In genomic region chr10:52280051-52280450, GRCh38 we compare ENCODE assay signal across 22 cellular contexts. TPM values are rescaled to one million over a fixed set of nuclear protein-coding genes. Genes with fewer than 3 reads are reported as not detected.
"Had no signal": no experiment of that assay in that cellular context is flagged by ENCODE, and none has a peak within 500 bp of the region (broad histone marks: within the 10 kb centered on the region; RNA-seq: fewer than 3 reads in every experiment).

No MANE protein-coding gene starts in this region.

- H3K4me3 ChIP-seq: thyroid gland had no signal

- H3K36me3 ChIP-seq: thyroid gland, WERI-Rb-1 had no signal

- H3K36me3 Mint-ChIP-seq: memory B cell; natural killer cell treated with Interleukin-12 subunit alpha and Interleukin-12 subunit beta and Interleukin-15 and Interleukin-18, amount 100 ng/mL, for 72 hours had no signal

- H3K27ac ChIP-seq: parathyroid adenoma, thyroid gland, WERI-Rb-1 had no signal

- H2AFZ ChIP-seq: parathyroid adenoma had no signal

- H3K27me3 ChIP-seq: thyroid gland had no signal

- H3K27me3 Mint-ChIP-seq: activated naive CD8-positive, alpha-beta T cell treated with anti-CD3 and anti-CD28 coated beads, Interleukin-2, amount 50 U/mL, for 24 hours; memory B cell; natural killer cell treated with Interleukin-12 subunit alpha and Interleukin-12 subunit beta and Interleukin-15 and Interleukin-18, amount 100 ng/mL, for 72 hours had no signal

- H3K9me3 ChIP-seq: thyroid gland had no signal

- H3K4me1 Mint-ChIP-seq: activated naive CD8-positive, alpha-beta T cell treated with anti-CD3 and anti-CD28 coated beads, Interleukin-2, amount 50 U/mL, for 24 hours had no signal

- H3K4me3 Mint-ChIP-seq: activated CD8-positive, alpha-beta T cell treated with anti-CD3 and anti-CD28 coated beads, Interleukin-2, amount 10 ng/mL, durations not matched to agents 7 days and 5 days; activated naive CD8-positive, alpha-beta T cell treated with anti-CD3 and anti-CD28 coated beads, Interleukin-2, amount 50 U/mL, for 24 hours; activated T-helper 1 cell treated with anti-CD3 and anti-CD28 coated beads, Interleukin-12 subunit alpha, Interleukin-12 subunit beta, Interleukin-2, Interleukin-4 antibody, amounts not matched to agents 30 ng/mL and 10 ng/mL and 1 ng/mL, durations not matched to agents 14 hours and 24 hours and 36 hours; brain; memory B cell; natural killer cell treated with Interleukin-12 subunit alpha and Interleukin-12 subunit beta and Interleukin-15 and Interleukin-18, amount 100 ng/mL, for 72 hours had no signal

- H3K4me1 ChIP-seq: parathyroid adenoma, thyroid gland had no signal

- H3K79me2 ChIP-seq: parathyroid adenoma had no signal

- ATAC-seq: activated CD8-positive, alpha-beta T cell treated with anti-CD3 and anti-CD28 coated beads, Interleukin-2, amount 10 ng/mL, durations not matched to agents 7 days and 5 days; activated naive CD8-positive, alpha-beta T cell treated with anti-CD3 and anti-CD28 coated beads, Interleukin-2, amount 50 U/mL, for 24 hours; left colon; natural killer cell treated with Interleukin-12 subunit alpha and Interleukin-12 subunit beta and Interleukin-15 and Interleukin-18, amount 100 ng/mL, for 72 hours; right cardiac atrium; stimulated activated naive CD8-positive, alpha-beta T cell treated with anti-CD3 and anti-CD28 coated beads, Interleukin-15, Interleukin-2, amounts not matched to agents 100 U/mL and 50 U/mL, for 24 hours had no signal

- H3K27ac Mint-ChIP-seq: activated CD8-positive, alpha-beta T cell treated with anti-CD3 and anti-CD28 coated beads, Interleukin-2, amount 10 ng/mL, durations not matched to agents 7 days and 5 days; activated naive CD8-positive, alpha-beta T cell treated with anti-CD3 and anti-CD28 coated beads, Interleukin-2, amount 50 U/mL, for 24 hours; activated T-helper 1 cell treated with anti-CD3 and anti-CD28 coated beads, Interleukin-12 subunit alpha, Interleukin-12 subunit beta, Interleukin-2, Interleukin-4 antibody, amounts not matched to agents 30 ng/mL and 10 ng/mL and 1 ng/mL, durations not matched to agents 14 hours and 24 hours and 36 hours; memory B cell; natural killer cell treated with Interleukin-12 subunit alpha and Interleukin-12 subunit beta and Interleukin-15 and Interleukin-18, amount 100 ng/mL, for 72 hours had no signal

- H3K9ac ChIP-seq: parathyroid adenoma had no signal

- DNase-seq: activated CD4-positive, alpha-beta T cell treated with anti-CD3 and anti-CD28 coated beads, Interleukin-2, amount 50 U/mL, for 1 hour; activated CD4-positive, CD25-positive, alpha-beta regulatory T cell treated with anti-CD3 and anti-CD28 coated beads, Interleukin-2, amount 50 U/mL, for 72 hours; activated CD8-positive, alpha-beta T cell treated with anti-CD3 and anti-CD28 coated beads, Interleukin-2, amount 10 ng/mL, durations not matched to agents 7 days and 5 days; activated gamma-delta T cell; activated naive CD4-positive, alpha-beta T cell treated with anti-CD3 and anti-CD28 coated beads, Interleukin-2, amount 50 U/mL, for 16 hours; activated naive CD8-positive, alpha-beta T cell treated with anti-CD3 and anti-CD28 coated beads, Interleukin-2, amount 50 U/mL, for 24 hours; anterior cingulate cortex; caudate nucleus; hippocampal formation; left colon; right cardiac atrium; stimulated activated CD4-positive, alpha-beta T cell treated with anti-CD3 and anti-CD28 coated beads, Interleukin-4, amount 100 ng/mL, for 4 hours; stimulated activated naive CD8-positive, alpha-beta T cell treated with anti-CD3 and anti-CD28 coated beads, Interleukin-15, Interleukin-2, amounts not matched to agents 100 U/mL and 50 U/mL, for 24 hours; substantia nigra; thyroid gland; WERI-Rb-1 had no signal

RNA-seq across cellular contexts. Expression of gene DKK1, which starts 34.0 kb away (rescaled TPM):
- total RNA-seq: activated CD8-positive, alpha-beta T cell treated with anti-CD3 and anti-CD28 coated beads, Interleukin-2, amount 10 ng/mL, durations not matched to agents 7 days and 5 days; activated T-helper 1 cell treated with anti-CD3 and anti-CD28 coated beads, Interleukin-12 subunit alpha, Interleukin-12 subunit beta, Interleukin-2, Interleukin-4 antibody, amounts not matched to agents 30 ng/mL and 10 ng/mL and 1 ng/mL, durations not matched to agents 14 hours and 24 hours and 36 hours; natural killer cell treated with Interleukin-12 subunit alpha and Interleukin-12 subunit beta and Interleukin-15 and Interleukin-18, amount 100 ng/mL, for 72 hours; right cardiac atrium; T-helper 2 cell treated with Interferon-gamma antibody and Interleukin-4, amounts not matched to agents 100 ng/mL and 5 ng/mL, for 36 hours had no signal
